In genomic region chr11:117020873-117021564, GRCh38 we compare ENCODE assay signal across 1 cellular context.
A peak's percentile ranks its signal among the peaks of the same experiment; 100 is the strongest.
TF ChIP-seq lines count a peak whose summit lies in the region.

No MANE protein-coding gene starts in this region.

TF ChIP-seq in GM12878, 131 proteins besides CTCF, POLR2A, EP300 and RAD21 (continued from another document):
- TF ChIP-seq BCLAF1 (IDR thresholded peaks at IDR 0.05) (no peak), TCF12 (IDR thresholded peaks at IDR 0.05; ENCODE audit: low read depth, low read length) (peak; percentile 88), CHD4 (IDR thresholded peaks at IDR 0.05) (0 out of 2 replicates have a peak, but pooled peaks have one; percentile 46), MEF2B (IDR thresholded peaks at IDR 0.05; ENCODE audit: partially characterized antibody, poor library complexity, severe bottlenecking) (no peak), PBX3 (IDR thresholded peaks at IDR 0.05; ENCODE audit: insufficient replicate concordance, low read depth, low read length) (no peak), JUNB (IDR thresholded peaks at IDR 0.05) (peak; percentile 21; the same call in 1 of the 2 replicates), EGR1 (IDR thresholded peaks at IDR 0.05; ENCODE audit: borderline replicate concordance in 1 of 2, low read depth in 2 of 2, low read length in 2 of 2) (0 out of 3 replicates have a peak, but pooled peaks of 1 of the 2 experiments have one; percentile 38), CHD1 (IDR thresholded peaks at IDR 0.05; ENCODE audit: low read depth, low read length) (no peak), SUZ12 (IDR thresholded peaks at IDR 0.05; ENCODE audit: unreplicated experiment) (no peak)
